7 cellular contexts compared by ENCODE assay signal in genomic region chr11:44564198-44564597, GRCh38. TPM values are rescaled to one million over a fixed set of nuclear protein-coding genes. Genes with fewer than 3 reads are reported as not detected.
DNase-seq lines count a peak whose midpoint lies in the region; ATAC-seq and TF ChIP-seq lines count a peak whose summit lies in the region.

No MANE protein-coding gene starts in this region.

- H3K14ac ChIP-seq in IMR-90 (replicated peaks; ENCODE audit: low read depth, low read length): peak overlapping the region; percentile 83

- CTCF ChIA-PET in IMR-90 (lab: Yijun Ruan, JAX): interaction anchor here (1.2 kb wide), 2 partner anchors 25 to 53 kb away, joined by 3 to 5 read pairs; no protein-coding TSS in a partner anchor

- H3K9ac ChIP-seq in IMR-90 (ENCODE audit: low read depth, low read length): peak overlapping the region; percentile 69
- H3K9ac ChIP-seq in fibroblast of lung (ENCODE audit: insufficient read depth, low read length): peak overlapping the region; percentile 27

- no peaks in the 10 kb centered on the region for H3K9me3 ChIP-seq in IMR-90 (ENCODE audit: control insufficient read depth, insufficient read depth, low read length)
- no peaks in the 10 kb centered on the region for H3K9me3 ChIP-seq in fibroblast of lung (ENCODE audit: control insufficient read depth, insufficient read depth, low read depth, low read length)

- no peaks in the 10 kb centered on the region for H3K9me3 Mint-ChIP-seq in stimulated activated effector memory CD8-positive, alpha-beta T cell treated with anti-CD3 and anti-CD28 coated beads, Interleukin-12 subunit alpha, Interleukin-12 subunit beta, amount 100 ng/mL, for 72 hours

- no peak for TF ChIP-seq CTCF in IMR-90 (conservative IDR thresholded peaks at IDR 0.05; ENCODE audit: low read depth, low read length)
- TF ChIP-seq CTCF in fibroblast of lung (conservative IDR thresholded peaks at IDR 0.05 in 1 of 2, IDR thresholded peaks at IDR 0.05 in 1 of 2; ENCODE audit: low read depth in 1 of 2, low read length in 2 of 2): no peak

- H2BK5ac ChIP-seq in IMR-90 (ENCODE audit: low read depth, low read length, poor library complexity, severe bottlenecking): peak overlapping the region; percentile 94

- peak overlapping the region; percentile 70 to 89 for H4K8ac ChIP-seq in IMR-90 (ENCODE audit: low read depth in 2 of 2, low read length in 2 of 2)

- peak overlapping the region; percentile 55 for H3K4me2 ChIP-seq in IMR-90 (ENCODE audit: low read depth, low read length)
- H3K4me2 ChIP-seq in fibroblast of lung (ENCODE audit: extremely low read depth, insufficient read depth, low read length): peak overlapping the region; percentile 79

- peak overlapping the region; percentile 85 for H3K4me3 Mint-ChIP-seq in stimulated activated effector memory CD8-positive, alpha-beta T cell treated with anti-CD3 and anti-CD28 coated beads, Interleukin-12 subunit alpha, Interleukin-12 subunit beta, amount 100 ng/mL, for 72 hours

- peak overlapping the region; percentile 89 for H2BK120ac ChIP-seq in IMR-90 (ENCODE audit: low read depth, low read length)

- WGBS in IMR-90 (ENCODE audit: extremely low coverage in 2 of 2, insufficient read length in 1 of 2), 2 experiments: no CpG with 5 or more reads among the region's 8 CpGs

- peaks cover 40% of the 10 kb centered on the region for H3K4me1 Mint-ChIP-seq in stimulated activated effector memory CD8-positive, alpha-beta T cell treated with anti-CD3 and anti-CD28 coated beads, Interleukin-12 subunit alpha, Interleukin-12 subunit beta, amount 100 ng/mL, for 72 hours

- peak overlapping the region; percentile 85 for H3K23ac ChIP-seq in IMR-90 (ENCODE audit: low read depth, low read length)

- H3K4me3 ChIP-seq in IMR-90 (ENCODE audit: insufficient read depth, low read depth, low read length): no peak overlapping the region
- peak overlapping the region in 1 of 4 experiments; percentile 50 for H3K4me3 ChIP-seq in fibroblast of lung (replicated peaks in 1 of 4; ENCODE audit: control extremely low read depth in 1 of 4, insufficient read depth in 1 of 4, low read depth in 3 of 4, low read length in 4 of 4)

- H3K27ac ChIP-seq in IMR-90 (ENCODE audit: insufficient read depth, low read length) (peak overlapping the region; percentile 93), fibroblast of lung (ENCODE audit: insufficient read depth, low read length) (peak overlapping the region; percentile 97)

- in situ Hi-C loops in IMR-90 (cut with MboI; ENCODE audit: low sequenced_read_pairs): loop anchor here (5.0 to 25.0 kb wide), 2 partner anchors 43 to 1248 kb away; partner anchors contain the start of gene SLC35C1

- TF ChIP-seq RAD21 in IMR-90 (IDR thresholded peaks at IDR 0.05; ENCODE audit: low read length): no peak

- peaks cover 27% of the 10 kb centered on the region for H3K9me1 ChIP-seq in IMR-90 (ENCODE audit: insufficient read depth, low read length)

- H3K56ac ChIP-seq in IMR-90 (ENCODE audit: extremely low read depth, insufficient read depth, low read length): peak overlapping the region; percentile 91; the same call in 1 of the 2 replicates

- H3K4me1 ChIP-seq in IMR-90 (ENCODE audit: control insufficient read depth, insufficient read depth, low read length): peaks cover 35% of the 10 kb centered on the region
- H3K4me1 ChIP-seq in fibroblast of lung (ENCODE audit: control insufficient read depth, extremely low read depth, insufficient read depth, low read length): peaks cover 23% of the 10 kb centered on the region

- H2AK9ac ChIP-seq in IMR-90 (replicated peaks; ENCODE audit: low read depth, low read length, poor library complexity): peak overlapping the region; percentile 90

- peak overlapping the region; percentile 58 for H3K18ac ChIP-seq in IMR-90 (ENCODE audit: low read depth, low read length)

- H4K91ac ChIP-seq in IMR-90 (ENCODE audit: insufficient read depth, low read depth, low read length): peak overlapping the region; percentile 92

- dilution Hi-C loops in IMR-90 (cut with HindIII; ENCODE audit: low sequenced_read_pairs, unreplicated experiment): no loop called here

- peak overlapping the region; percentile 67; the same call in 2 of the 3 replicates for H2BK15ac ChIP-seq in IMR-90 (ENCODE audit: low read depth, low read length)

- H2AK5ac ChIP-seq in IMR-90 (ENCODE audit: low read depth, low read length): peak overlapping the region; percentile 90

- ATAC-seq in IMR-90 (ENCODE audit: low read depth) (no peak), GM19455 (IDR thresholded peaks at IDR 0.05; ENCODE audit: unreplicated experiment) (no peak)
- no peak for ATAC-seq in stimulated activated effector memory CD8-positive, alpha-beta T cell treated with anti-CD3 and anti-CD28 coated beads, Interleukin-12 subunit alpha, Interleukin-12 subunit beta, amount 100 ng/mL, for 72 hours

- no peak for TF ChIP-seq POLR2A in IMR-90 (IDR thresholded peaks at IDR 0.05; ENCODE audit: low read depth, low read length)

- H4K20me1 ChIP-seq in IMR-90 (ENCODE audit: insufficient read depth, low read length) (no peaks in the 10 kb centered on the region), fibroblast of lung (ENCODE audit: control insufficient read depth, extremely low read depth, insufficient read depth, low read length) (no peaks in the 10 kb centered on the region)

- H2BK20ac ChIP-seq in IMR-90 (ENCODE audit: low read depth, low read length): peak overlapping the region; percentile 75

- H3K27me3 ChIP-seq in IMR-90 (ENCODE audit: control insufficient read depth, insufficient read depth, low read length) (no peaks in the 10 kb centered on the region), fibroblast of lung (ENCODE audit: control insufficient read depth, insufficient read depth, low read length) (no peaks in the 10 kb centered on the region)

- H3K4ac ChIP-seq in IMR-90 (ENCODE audit: low read depth, low read length): peak overlapping the region; percentile 93

- peaks cover 28% of the 10 kb centered on the region for H3K36me3 Mint-ChIP-seq in stimulated activated effector memory CD8-positive, alpha-beta T cell treated with anti-CD3 and anti-CD28 coated beads, Interleukin-12 subunit alpha, Interleukin-12 subunit beta, amount 100 ng/mL, for 72 hours

- intact Hi-C loops in IMR-90 (cut with micrococcal nuclease): loop anchor here (2.0 to 10.0 kb wide), 4 partner anchors 45 to 201 kb away; partner anchors contain the start of gene TSPAN18

- H4K5ac ChIP-seq in IMR-90 (ENCODE audit: low read depth, low read length): peak overlapping the region; percentile 31

- H3K36me3 ChIP-seq in IMR-90 (ENCODE audit: control insufficient read depth, insufficient read depth, low read length) (no peaks in the 10 kb centered on the region), fibroblast of lung (ENCODE audit: control insufficient read depth, insufficient read depth, low read length) (no peaks in the 10 kb centered on the region)

- H2AFZ ChIP-seq in IMR-90 (replicated peaks; ENCODE audit: low read length, poor library complexity): peak overlapping the region; percentile 88
- no peak overlapping the region for H2AFZ ChIP-seq in fibroblast of lung (ENCODE audit: low read length)

- POLR2A ChIA-PET in IMR-90 (lab: Charles Lee; ENCODE audit: unreplicated experiment): interaction anchor here (0.6 kb wide), 1 partner anchor 469 kb away, joined by 3 read pairs; the partner anchor contains the start of gene EXT2

- H3K27ac Mint-ChIP-seq in stimulated activated effector memory CD8-positive, alpha-beta T cell treated with anti-CD3 and anti-CD28 coated beads, Interleukin-12 subunit alpha, Interleukin-12 subunit beta, amount 100 ng/mL, for 72 hours: no peak overlapping the region

- BruUV-seq in IMR-90 (replicated peaks; lab: Mats Ljungman, UMichigan): no TSS peak

- DNase-seq in IMR-90 (peak; percentile 28), RPMI8226 (peak; percentile 65), fibroblast of lung (ENCODE audit: low read depth in 2 of 2) (peak in 1 of 2 donors; percentile 32), hippocampal formation (lab: John Stamatoyannopoulos, UW) (no peak), CD1c-positive myeloid dendritic cell (ENCODE audit: extremely low spot score) (no peak)
- DNase-seq in stimulated activated effector memory CD8-positive, alpha-beta T cell treated with anti-CD3 and anti-CD28 coated beads, Interleukin-12 subunit alpha, Interleukin-12 subunit beta, amount 100 ng/mL, for 72 hours (ENCODE audit: low spot score in 2 of 2): no peak

- no peaks in the 10 kb centered on the region for H3K79me2 ChIP-seq in fibroblast of lung (ENCODE audit: control insufficient read depth, insufficient read depth, low read length)

- H3K79me1 ChIP-seq in IMR-90 (ENCODE audit: low read depth in 1 of 2, low read length in 2 of 2): peaks cover 14 to 33% of the 10 kb centered on the region in 2 experiments

TF ChIP-seq in IMR-90, 13 proteins besides CTCF, POLR2A, EP300 and RAD21:
- no peak for TF ChIP-seq CEBPB (IDR thresholded peaks at IDR 0.05; ENCODE audit: low read depth, low read length)
- TF ChIP-seq, protein P1, sequence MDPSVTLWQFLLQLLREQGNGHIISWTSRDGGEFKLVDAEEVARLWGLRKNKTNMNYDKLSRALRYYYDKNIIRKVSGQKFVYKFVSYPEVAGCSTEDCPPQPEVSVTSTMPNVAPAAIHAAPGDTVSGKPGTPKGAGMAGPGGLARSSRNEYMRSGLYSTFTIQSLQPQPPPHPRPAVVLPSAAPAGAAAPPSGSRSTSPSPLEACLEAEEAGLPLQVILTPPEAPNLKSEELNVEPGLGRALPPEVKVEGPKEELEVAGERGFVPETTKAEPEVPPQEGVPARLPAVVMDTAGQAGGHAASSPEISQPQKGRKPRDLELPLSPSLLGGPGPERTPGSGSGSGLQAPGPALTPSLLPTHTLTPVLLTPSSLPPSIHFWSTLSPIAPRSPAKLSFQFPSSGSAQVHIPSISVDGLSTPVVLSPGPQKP (IDR thresholded peaks at IDR 0.05; ENCODE audit: borderline replicate concordance, low read depth, low read length): no peak

RNA-seq across cellular contexts. Expression of gene CD82, which starts 1.3 kb away (rescaled TPM):
- total RNA-seq in IMR-90 (2012; rRNA removed) (18.9 and 32.8 TPM in 2 replicates), fibroblast of lung (64.7 and 114 TPM in 2 replicates)
- polyA plus RNA-seq in IMR-90 (2012; rRNA removed) (46.1 and 49.4 TPM in 2 replicates), fibroblast of lung (41.5 and 54.2 TPM in 2 replicates)
- polyA plus RNA-seq in IMR-90 (2012; cell fraction: cytosol; rRNA removed): 45.9 and 112 TPM in 2 replicates
- polyA plus RNA-seq in IMR-90 (2012; cell fraction: nucleus; rRNA removed; ENCODE audit: low replicate concordance): 14.7 and 27.3 TPM in 2 replicates
- 43.2 and 43.5 TPM in 2 replicates for polyA plus RNA-seq in fibroblast of lung (2012)
- polyA minus RNA-seq in fibroblast of lung (ENCODE audit: low replicate concordance): 57.7 and 59.9 TPM in 2 replicates

Comparison
In these comparisons a context has a peak if more than half of its experiments do, and no peak if none do; other contexts are left out.
1. DNase-seq: peak in IMR-90 (single experiment) and RPMI8226 (single experiment); none in stimulated activated effector memory CD8-positive, alpha-beta T cell treated with anti-CD3 and anti-CD28 coated beads, Interleukin-12 subunit alpha, Interleukin-12 subunit beta, amount 100 ng/mL, for 72 hours (0 of 2), hippocampal formation (0 of 2) and CD1c-positive myeloid dendritic cell (single experiment).